24 cellular contexts compared by ENCODE assay signal in genomic region chr2:106827178-106827577, GRCh38. TPM values are rescaled to one million over a fixed set of nuclear protein-coding genes. Genes with fewer than 3 reads are reported as not detected.
A peak's percentile ranks its signal among the peaks of the same experiment; 100 is the strongest.
DNase-seq lines count a peak whose midpoint lies in the region; TF ChIP-seq lines count a peak whose summit lies in the region.
"Had no signal": no experiment of that assay in that cellular context is flagged by ENCODE, and none has a peak within 500 bp of the region (broad histone marks: within the 10 kb centered on the region; RNA-seq: fewer than 3 reads in every experiment).

No MANE protein-coding gene starts in this region.

- no peak overlapping the region for H2BK15ac ChIP-seq in mesenchymal stem cell (ENCODE audit: low read depth, poor library complexity, severe bottlenecking)

- DNase-seq in HS-5 (ENCODE audit: low read depth) (peak; percentile 9), RPMI7951 (ENCODE audit: low read depth) (peak; percentile 57), choroid plexus epithelial cell (ENCODE audit: low read depth) (peak; percentile 13), smooth muscle cell (lab: John Stamatoyannopoulos, UW; ENCODE audit: unreplicated experiment) (no peak), mesenchymal stem cell (no peak), osteoblast (ENCODE audit: insufficient read length, low spot score, missing footprints) (no peak), NOMO-1 treated with DMSO at 0.1 percent for 48 hours (lab: John Stamatoyannopoulos, UW; ENCODE audit: unreplicated experiment) (no peak), NCI-H2171 (lab: John Stamatoyannopoulos, UW) (no peak)
- DNase-seq: ACHN; CD4-positive, alpha-beta T cell; COR-L47; DMS 273 treated with DMSO at 0.1 percent for 48 hours; DMS79 treated with DMSO at 0.1 percent for 48 hours; NCI-H1048; NCI-H1417 treated with DMSO at 0.1 percent for 48 hours; NCI-H187; NCI-H510A; Peyer's patch; SJCRH30 had no signal

- no peak overlapping the region for H3K23ac ChIP-seq in mesenchymal stem cell (ENCODE audit: low read length in 2 of 2)

- no peaks in the 10 kb centered on the region for H3K27me3 ChIP-seq in smooth muscle cell (ENCODE audit: low read depth)
- H3K27me3 ChIP-seq in mesenchymal stem cell (ENCODE audit: control insufficient read depth in 1 of 2, insufficient read depth in 1 of 2, low read length in 2 of 2), result no peaks in the 10 kb centered on the region
- no peaks in the 10 kb centered on the region for H3K27me3 ChIP-seq in osteoblast (ENCODE audit: insufficient read depth, low read length)
- H3K27me3 ChIP-seq: BLaER1, Peyer's patch, SJCRH30 had no signal

- no peak overlapping the region for H3K4me3 ChIP-seq in choroid plexus epithelial cell (ENCODE audit: low read depth, low read length)
- H3K4me3 ChIP-seq in smooth muscle cell, result no peak overlapping the region
- no peak overlapping the region for H3K4me3 ChIP-seq in mesenchymal stem cell (ENCODE audit: insufficient read depth in 1 of 2, low read depth in 1 of 2, low read length in 2 of 2)
- H3K4me3 ChIP-seq in osteoblast (ENCODE audit: insufficient read depth, low read length), result no peak overlapping the region
- H3K4me3 ChIP-seq: BLaER1, GM23338, HAP-1, Peyer's patch, SJCRH30 had no signal

- no peak overlapping the region for H2BK12ac ChIP-seq in mesenchymal stem cell (ENCODE audit: low read length in 2 of 2)

- H4K20me1 ChIP-seq in smooth muscle cell (ENCODE audit: low read depth) (no peaks in the 10 kb centered on the region), osteoblast (ENCODE audit: insufficient read depth, low read length) (no peaks in the 10 kb centered on the region)
- H4K20me1 ChIP-seq: BLaER1 had no signal

- H3K79me2 ChIP-seq in smooth muscle cell (ENCODE audit: low read depth) (peaks cover 4% of the 10 kb centered on the region), osteoblast (ENCODE audit: insufficient read depth, low read length) (no peaks in the 10 kb centered on the region)

- 66% methylated on average over 3 of the region's 3 CpGs for WGBS in smooth muscle cell (ENCODE audit: low lambda C conversion rate)
- WGBS in mesenchymal stem cell, result 68% methylated on average over 3 of the region's 3 CpGs

- peaks cover 3% of the 10 kb centered on the region for H3F3A ChIP-seq in smooth muscle cell (ENCODE audit: low read depth)

- H3K36me3 ChIP-seq in smooth muscle cell (ENCODE audit: low read depth) (peaks cover 14% of the 10 kb centered on the region), mesenchymal stem cell (ENCODE audit: control insufficient read depth in 1 of 2, insufficient read depth in 2 of 2, low read depth in 1 of 2, low read length in 2 of 2) (peaks cover 0 to 8% of the 10 kb centered on the region in 2 experiments), osteoblast (ENCODE audit: insufficient read depth, low read length) (no peaks in the 10 kb centered on the region)
- H3K36me3 ChIP-seq: BLaER1, HAP-1, Peyer's patch, SJCRH30 had no signal

- H3K4ac ChIP-seq in mesenchymal stem cell (ENCODE audit: low read depth in 1 of 2, low read length in 2 of 2), result no peak overlapping the region

- no peak overlapping the region for H2BK5ac ChIP-seq in mesenchymal stem cell (ENCODE audit: low read depth, low read length, poor library complexity, severe bottlenecking)

- no peak overlapping the region for H3K14ac ChIP-seq in mesenchymal stem cell (ENCODE audit: low read length in 2 of 2)

- no peak overlapping the region for H4K91ac ChIP-seq in mesenchymal stem cell (ENCODE audit: low read length)

- no peak overlapping the region for H2AK5ac ChIP-seq in mesenchymal stem cell (ENCODE audit: low read length, severe bottlenecking)

- H3K9ac ChIP-seq in smooth muscle cell (ENCODE audit: low read depth), result no peak overlapping the region
- no peak overlapping the region for H3K9ac ChIP-seq in mesenchymal stem cell (ENCODE audit: low read length)
- H3K9ac ChIP-seq: BLaER1 had no signal

- H2AFZ ChIP-seq in smooth muscle cell (ENCODE audit: low read depth), result no peak overlapping the region
- H2AFZ ChIP-seq in mesenchymal stem cell (ENCODE audit: low read depth, low read length), result no peak overlapping the region
- H2AFZ ChIP-seq in osteoblast (ENCODE audit: low read length), result no peak overlapping the region
- H2AFZ ChIP-seq: GM23338 had no signal

- no peak overlapping the region for H2BK120ac ChIP-seq in mesenchymal stem cell (ENCODE audit: low read depth, low read length)

- TF ChIP-seq CTCF in choroid plexus epithelial cell (conservative IDR thresholded peaks at IDR 0.05; ENCODE audit: low read depth, low read length) (no peak), smooth muscle cell (IDR thresholded peaks at IDR 0.05; ENCODE audit: borderline replicate concordance, insufficient read depth, poor library complexity, severe bottlenecking) (no peak), osteoblast (IDR thresholded peaks at IDR 0.05; ENCODE audit: extremely low read depth, low read depth, low read length) (no peak)

- H4K8ac ChIP-seq in mesenchymal stem cell (ENCODE audit: low read length), result no peak overlapping the region

- H3K27ac ChIP-seq in smooth muscle cell (ENCODE audit: low read depth), result peak overlapping the region; percentile 28
- H3K27ac ChIP-seq in mesenchymal stem cell (ENCODE audit: low read length, poor library complexity, severe bottlenecking), result no peak overlapping the region
- no peak overlapping the region for H3K27ac ChIP-seq in osteoblast (ENCODE audit: low read depth, low read length)
- H3K27ac ChIP-seq: BLaER1, HL-60, Peyer's patch, SJCRH30 had no signal

- H3K4me2 ChIP-seq in smooth muscle cell (no peak overlapping the region), mesenchymal stem cell (ENCODE audit: low read length, poor library complexity, severe bottlenecking) (no peak overlapping the region), osteoblast (ENCODE audit: insufficient read depth, low read length) (no peak overlapping the region)
- H3K4me2 ChIP-seq: BLaER1, GM23338 had no signal

- H3K9me3 ChIP-seq in smooth muscle cell (replicated peaks; ENCODE audit: low read depth) (no peaks in the 10 kb centered on the region), mesenchymal stem cell (ENCODE audit: control insufficient read depth, low read length) (peaks cover 15% of the 10 kb centered on the region), osteoblast (ENCODE audit: low read depth, low read length) (no peaks in the 10 kb centered on the region)
- H3K9me3 ChIP-seq: BLaER1, HAP-1, Peyer's patch, SJCRH30 had no signal

- no peak overlapping the region for H3K18ac ChIP-seq in mesenchymal stem cell (ENCODE audit: low read depth in 1 of 2, low read length in 2 of 2)

- H3K4me1 ChIP-seq in smooth muscle cell (ENCODE audit: low read depth) (no peaks in the 10 kb centered on the region), mesenchymal stem cell (ENCODE audit: control insufficient read depth, insufficient read depth, low read depth, low read length) (peaks cover 3% of the 10 kb centered on the region), osteoblast (ENCODE audit: insufficient read depth, low read length) (no peaks in the 10 kb centered on the region)
- H3K4me1 ChIP-seq: BLaER1, HAP-1, Peyer's patch, SJCRH30 had no signal

- H3K79me1 ChIP-seq in mesenchymal stem cell (replicated peaks; ENCODE audit: low read length, poor library complexity, severe bottlenecking), result no peaks in the 10 kb centered on the region

RNA-seq across cellular contexts. Expression of gene ST6GAL2, which starts 58.8 kb away (rescaled TPM):
- 28.6 and 34.7 TPM in 2 replicates for total RNA-seq in RPMI7951 (2014; rRNA removed; shearing (Covaris generic))
- 64.6 and 140 TPM in 2 replicates for total RNA-seq in smooth muscle cell
- polyA plus RNA-seq in smooth muscle cell, result 26.1 and 42.5 TPM in 2 replicates
- polyA plus RNA-seq in mesenchymal stem cell (2013, experiment 1 of 2), result 0.11 TPM
- 0.08 TPM for polyA plus RNA-seq in mesenchymal stem cell (2013, experiment 2 of 2)
- total RNA-seq in osteoblast, result 0.36 TPM in 1 of 2 replicates, not detected in the other
- total RNA-seq: CD4-positive, alpha-beta T cell had no signal
- polyA plus RNA-seq: IgD-negative memory B cell had no signal

Comparison
In these comparisons a context has a peak if more than half of its experiments do, and no peak if none do; other contexts are left out.
1. DNase-seq: peak in HS-5 (single experiment), RPMI7951 (single experiment) and choroid plexus epithelial cell (single experiment); none in smooth muscle cell (single experiment), mesenchymal stem cell (single experiment), osteoblast (single experiment), NOMO-1 treated with DMSO at 0.1 percent for 48 hours (single experiment) and NCI-H2171 (single experiment).
2. RNA of gene ST6GAL2, which starts 58.8 kb away (total RNA-seq): 64.6 to 140 TPM in smooth muscle cell and 28.6 to 34.7 TPM in RPMI7951; 0.36 TPM in osteoblast; every median in the first group is over 10 times any median in the second.